19 cellular contexts compared by ENCODE assay signal in genomic region chr22:19019029-19019678, GRCh38.
"Had no signal": no experiment of that assay in that cellular context is flagged by ENCODE, and none has a peak within 500 bp of the region (broad histone marks: within the 10 kb centered on the region; RNA-seq: fewer than 3 reads in every experiment).

No MANE protein-coding gene starts in this region.

- H3K36me3 Mint-ChIP-seq: immature natural killer cell, memory B cell, naive B cell had no signal

- H3K36me3 ChIP-seq: esophagus squamous epithelium, gastroesophageal sphincter, left lung, lower lobe of right lung, neutrophil, right atrium auricular region, sigmoid colon, tibial artery, upper lobe of right lung had no signal

- H3K4me3 ChIP-seq: esophagus squamous epithelium, gastroesophageal sphincter, left lung, lower lobe of right lung, right atrium auricular region, sigmoid colon, skin epidermis, tibial artery, upper lobe of right lung had no signal

- H3K4me1 ChIP-seq: esophagus squamous epithelium, gastroesophageal sphincter, left lung, lower lobe of right lung, right atrium auricular region, sigmoid colon, tibial artery, upper lobe of right lung had no signal

- H3K27ac Mint-ChIP-seq: immature natural killer cell; memory B cell; nephron progenitor cell; stimulated activated naive CD8-positive, alpha-beta T cell treated with anti-CD3 and anti-CD28 coated beads, Interleukin-15, Interleukin-2, amounts not matched to agents 100 ng/mL and 50 ng/mL, for 24 hours had no signal

- H3K4me3 Mint-ChIP-seq: immature natural killer cell; memory B cell; naive B cell; nephron progenitor cell; stimulated activated naive CD8-positive, alpha-beta T cell treated with anti-CD3 and anti-CD28 coated beads, Interleukin-15, Interleukin-2, amounts not matched to agents 100 ng/mL and 50 ng/mL, for 24 hours had no signal

- ATAC-seq: gastroesophageal sphincter, left lung, lower lobe of right lung, upper lobe of right lung had no signal

- H3K4me1 Mint-ChIP-seq: immature natural killer cell, memory B cell, naive B cell, nephron progenitor cell had no signal

- H3K9me3 ChIP-seq: esophagus squamous epithelium, gastroesophageal sphincter, left lung, lower lobe of right lung, neutrophil, right atrium auricular region, sigmoid colon, tibial artery, upper lobe of right lung had no signal

- H3K27ac ChIP-seq: esophagus squamous epithelium, gastroesophageal sphincter, left lung, lower lobe of right lung, neutrophil, right atrium auricular region, sigmoid colon, skin epidermis, tibial artery, upper lobe of right lung had no signal

- DNase-seq: cerebellar nuclear complex, dermis blood vessel endothelial cell, esophagus squamous epithelium, foreskin fibroblast, immature natural killer cell, lower lobe of right lung, midbrain, naive B cell, nephron progenitor cell, sigmoid colon, tibial artery, upper lobe of right lung had no signal

- H3K9me3 Mint-ChIP-seq: immature natural killer cell; memory B cell; naive B cell; nephron progenitor cell; stimulated activated naive CD8-positive, alpha-beta T cell treated with anti-CD3 and anti-CD28 coated beads, Interleukin-15, Interleukin-2, amounts not matched to agents 100 ng/mL and 50 ng/mL, for 24 hours had no signal
